1 cellular context compared by ENCODE assay signal in the genomic region with DNA sequence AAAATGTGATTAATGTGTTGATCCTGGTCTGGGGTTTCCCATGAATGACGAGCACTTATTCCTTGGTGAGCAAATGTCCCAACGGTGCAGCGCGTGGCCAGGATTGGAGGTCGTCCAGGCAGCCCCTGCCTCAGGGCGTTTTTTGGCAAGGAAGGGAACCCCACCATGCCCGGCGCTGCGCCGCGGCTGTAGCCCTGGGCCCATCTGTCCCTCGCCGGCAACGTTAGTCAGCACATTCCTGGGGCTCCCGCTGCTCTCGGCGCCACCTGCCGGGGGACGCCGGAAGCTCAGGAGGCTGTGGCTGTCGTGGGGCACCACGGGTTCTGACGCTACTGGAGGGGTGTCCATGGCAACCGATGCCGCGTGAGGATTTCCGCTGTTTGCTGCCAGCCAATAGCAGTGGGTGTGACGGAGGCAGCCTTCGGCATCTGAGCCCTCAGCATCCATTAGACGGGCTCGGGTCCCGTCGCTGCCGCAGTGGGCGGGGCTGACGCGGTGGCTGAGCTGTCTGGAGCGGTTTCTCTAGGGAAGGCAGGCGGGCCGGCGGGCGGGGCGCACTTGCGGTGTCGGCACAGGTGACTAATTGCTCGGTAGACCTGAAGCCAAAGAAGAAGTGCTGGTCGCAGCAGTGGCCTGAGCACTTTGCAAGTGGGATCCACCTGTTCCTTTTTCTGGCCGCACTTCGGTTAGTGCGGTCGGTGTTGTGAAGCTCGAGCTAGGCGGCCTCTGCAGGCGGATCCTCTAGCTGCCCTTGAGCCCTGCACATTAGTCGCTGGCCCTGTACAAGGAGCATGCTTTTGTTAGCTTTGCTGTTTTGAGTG.
TF ChIP-seq lines count a peak whose summit lies in the region.

No MANE protein-coding gene starts in this region.

TF ChIP-seq in H1, 55 proteins besides CTCF, POLR2A, EP300 and RAD21:
- TF ChIP-seq TAF7 (optimal IDR thresholded peaks at IDR 0.05; ENCODE audit: borderline replicate concordance, low read depth, low read length) (peak; percentile 60), SRF (IDR thresholded peaks at IDR 0.05; ENCODE audit: low read depth, low read length) (0 out of 2 replicates have a peak, but pooled peaks have one; percentile 14), KDM5A (IDR thresholded peaks at IDR 0.05; ENCODE audit: low read length) (no peak), CTBP2 (IDR thresholded peaks at IDR 0.05; ENCODE audit: borderline replicate concordance, insufficient read depth, insufficient read length, low read length) (peak; percentile 90), RFX5 (IDR thresholded peaks at IDR 0.05; ENCODE audit: borderline replicate concordance, low read depth, low read length) (peak; percentile 69; the same call in 1 of the 2 replicates), ATF2 (IDR thresholded peaks at IDR 0.05; ENCODE audit: low read length) (no peak), GABPA (IDR thresholded peaks at IDR 0.05; ENCODE audit: borderline replicate concordance, insufficient read depth, low read length) (peak; percentile 73), BRCA1 (IDR thresholded peaks at IDR 0.05; ENCODE audit: low read depth, low read length) (no peak), TAF1 (IDR thresholded peaks at IDR 0.05; ENCODE audit: low read depth, low read length) (peak; percentile 57), ASH2L (IDR thresholded peaks at IDR 0.05; ENCODE audit: low read length) (peak; percentile 62), SUZ12 (IDR thresholded peaks at IDR 0.05; ENCODE audit: low read length) (no peak), KDM4A (IDR thresholded peaks at IDR 0.05; ENCODE audit: low read depth, low read length, severe bottlenecking) (no peak), POLR2AphosphoS5 (IDR thresholded peaks at IDR 0.05; ENCODE audit: low read depth, low read length) (peak; percentile 43), SIX5 (IDR thresholded peaks at IDR 0.05; ENCODE audit: low read depth, low read length) (no peak), TCF12 (IDR thresholded peaks at IDR 0.05; ENCODE audit: low read depth, low read length) (peak; percentile 84; the same call in 1 of the 2 replicates), SP1 (IDR thresholded peaks at IDR 0.05; ENCODE audit: low read depth, low read length) (peak; percentile 93), MAFK (IDR thresholded peaks at IDR 0.05; ENCODE audit: low read depth, low read length) (peak; percentile 99), CREB1 (IDR thresholded peaks at IDR 0.05) (peak; percentile 92), JUND (IDR thresholded peaks at IDR 0.05; ENCODE audit: low read length) (peak; percentile 58), TBP (IDR thresholded peaks at IDR 0.05; ENCODE audit: low read depth, low read length) (peak; percentile 48; the same call in 1 of the 2 replicates), CEBPB (IDR thresholded peaks at IDR 0.05; ENCODE audit: low read depth, low read length) (peak; percentile 20), TEAD4 (IDR thresholded peaks at IDR 0.05; ENCODE audit: low read depth, low read length) (peak; percentile 100), YY1 (IDR thresholded peaks at IDR 0.05; ENCODE audit: low read depth, low read length) (peak; percentile 83), SIN3A (conservative IDR thresholded peaks at IDR 0.05 in 1 of 2, IDR thresholded peaks at IDR 0.05 in 1 of 2; ENCODE audit: low read depth in 1 of 2, low read length in 2 of 2) (peak; percentile 93 to 99), SIRT6 (IDR thresholded peaks at IDR 0.05; ENCODE audit: low read length) (no peak), BACH1 (IDR thresholded peaks at IDR 0.05; ENCODE audit: low read length) (peak; percentile 100), USF2 (IDR thresholded peaks at IDR 0.05; ENCODE audit: low read length) (peak; percentile 48; the same call in 1 of the 2 replicates), KDM1A (IDR thresholded peaks at IDR 0.05; ENCODE audit: borderline replicate concordance, low read length) (no peak), EGR1 (IDR thresholded peaks at IDR 0.05; ENCODE audit: borderline replicate concordance, low read depth, low read length) (peak; percentile 59; the same call in 1 of the 2 replicates), CHD2 (IDR thresholded peaks at IDR 0.05; ENCODE audit: low read length) (peak; percentile 69), NANOG (IDR thresholded peaks at IDR 0.05; ENCODE audit: insufficient read depth, low read depth, low read length, poor library complexity, severe bottlenecking) (no peak)
- TF ChIP-seq, protein P1, sequence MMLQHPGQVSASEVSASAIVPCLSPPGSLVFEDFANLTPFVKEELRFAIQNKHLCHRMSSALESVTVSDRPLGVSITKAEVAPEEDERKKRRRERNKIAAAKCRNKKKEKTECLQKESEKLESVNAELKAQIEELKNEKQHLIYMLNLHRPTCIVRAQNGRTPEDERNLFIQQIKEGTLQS (IDR thresholded peaks at IDR 0.05; ENCODE audit: insufficient read depth, low read depth, low read length): 0 out of 2 replicates have a peak, but pooled peaks have one; percentile 46
- TF ChIP-seq, protein P2, sequence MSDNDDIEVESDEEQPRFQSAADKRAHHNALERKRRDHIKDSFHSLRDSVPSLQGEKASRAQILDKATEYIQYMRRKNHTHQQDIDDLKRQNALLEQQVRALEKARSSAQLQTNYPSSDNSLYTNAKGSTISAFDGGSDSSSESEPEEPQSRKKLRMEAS (IDR thresholded peaks at IDR 0.05): peak; percentile 78
- TF ChIP-seq, protein P3, sequence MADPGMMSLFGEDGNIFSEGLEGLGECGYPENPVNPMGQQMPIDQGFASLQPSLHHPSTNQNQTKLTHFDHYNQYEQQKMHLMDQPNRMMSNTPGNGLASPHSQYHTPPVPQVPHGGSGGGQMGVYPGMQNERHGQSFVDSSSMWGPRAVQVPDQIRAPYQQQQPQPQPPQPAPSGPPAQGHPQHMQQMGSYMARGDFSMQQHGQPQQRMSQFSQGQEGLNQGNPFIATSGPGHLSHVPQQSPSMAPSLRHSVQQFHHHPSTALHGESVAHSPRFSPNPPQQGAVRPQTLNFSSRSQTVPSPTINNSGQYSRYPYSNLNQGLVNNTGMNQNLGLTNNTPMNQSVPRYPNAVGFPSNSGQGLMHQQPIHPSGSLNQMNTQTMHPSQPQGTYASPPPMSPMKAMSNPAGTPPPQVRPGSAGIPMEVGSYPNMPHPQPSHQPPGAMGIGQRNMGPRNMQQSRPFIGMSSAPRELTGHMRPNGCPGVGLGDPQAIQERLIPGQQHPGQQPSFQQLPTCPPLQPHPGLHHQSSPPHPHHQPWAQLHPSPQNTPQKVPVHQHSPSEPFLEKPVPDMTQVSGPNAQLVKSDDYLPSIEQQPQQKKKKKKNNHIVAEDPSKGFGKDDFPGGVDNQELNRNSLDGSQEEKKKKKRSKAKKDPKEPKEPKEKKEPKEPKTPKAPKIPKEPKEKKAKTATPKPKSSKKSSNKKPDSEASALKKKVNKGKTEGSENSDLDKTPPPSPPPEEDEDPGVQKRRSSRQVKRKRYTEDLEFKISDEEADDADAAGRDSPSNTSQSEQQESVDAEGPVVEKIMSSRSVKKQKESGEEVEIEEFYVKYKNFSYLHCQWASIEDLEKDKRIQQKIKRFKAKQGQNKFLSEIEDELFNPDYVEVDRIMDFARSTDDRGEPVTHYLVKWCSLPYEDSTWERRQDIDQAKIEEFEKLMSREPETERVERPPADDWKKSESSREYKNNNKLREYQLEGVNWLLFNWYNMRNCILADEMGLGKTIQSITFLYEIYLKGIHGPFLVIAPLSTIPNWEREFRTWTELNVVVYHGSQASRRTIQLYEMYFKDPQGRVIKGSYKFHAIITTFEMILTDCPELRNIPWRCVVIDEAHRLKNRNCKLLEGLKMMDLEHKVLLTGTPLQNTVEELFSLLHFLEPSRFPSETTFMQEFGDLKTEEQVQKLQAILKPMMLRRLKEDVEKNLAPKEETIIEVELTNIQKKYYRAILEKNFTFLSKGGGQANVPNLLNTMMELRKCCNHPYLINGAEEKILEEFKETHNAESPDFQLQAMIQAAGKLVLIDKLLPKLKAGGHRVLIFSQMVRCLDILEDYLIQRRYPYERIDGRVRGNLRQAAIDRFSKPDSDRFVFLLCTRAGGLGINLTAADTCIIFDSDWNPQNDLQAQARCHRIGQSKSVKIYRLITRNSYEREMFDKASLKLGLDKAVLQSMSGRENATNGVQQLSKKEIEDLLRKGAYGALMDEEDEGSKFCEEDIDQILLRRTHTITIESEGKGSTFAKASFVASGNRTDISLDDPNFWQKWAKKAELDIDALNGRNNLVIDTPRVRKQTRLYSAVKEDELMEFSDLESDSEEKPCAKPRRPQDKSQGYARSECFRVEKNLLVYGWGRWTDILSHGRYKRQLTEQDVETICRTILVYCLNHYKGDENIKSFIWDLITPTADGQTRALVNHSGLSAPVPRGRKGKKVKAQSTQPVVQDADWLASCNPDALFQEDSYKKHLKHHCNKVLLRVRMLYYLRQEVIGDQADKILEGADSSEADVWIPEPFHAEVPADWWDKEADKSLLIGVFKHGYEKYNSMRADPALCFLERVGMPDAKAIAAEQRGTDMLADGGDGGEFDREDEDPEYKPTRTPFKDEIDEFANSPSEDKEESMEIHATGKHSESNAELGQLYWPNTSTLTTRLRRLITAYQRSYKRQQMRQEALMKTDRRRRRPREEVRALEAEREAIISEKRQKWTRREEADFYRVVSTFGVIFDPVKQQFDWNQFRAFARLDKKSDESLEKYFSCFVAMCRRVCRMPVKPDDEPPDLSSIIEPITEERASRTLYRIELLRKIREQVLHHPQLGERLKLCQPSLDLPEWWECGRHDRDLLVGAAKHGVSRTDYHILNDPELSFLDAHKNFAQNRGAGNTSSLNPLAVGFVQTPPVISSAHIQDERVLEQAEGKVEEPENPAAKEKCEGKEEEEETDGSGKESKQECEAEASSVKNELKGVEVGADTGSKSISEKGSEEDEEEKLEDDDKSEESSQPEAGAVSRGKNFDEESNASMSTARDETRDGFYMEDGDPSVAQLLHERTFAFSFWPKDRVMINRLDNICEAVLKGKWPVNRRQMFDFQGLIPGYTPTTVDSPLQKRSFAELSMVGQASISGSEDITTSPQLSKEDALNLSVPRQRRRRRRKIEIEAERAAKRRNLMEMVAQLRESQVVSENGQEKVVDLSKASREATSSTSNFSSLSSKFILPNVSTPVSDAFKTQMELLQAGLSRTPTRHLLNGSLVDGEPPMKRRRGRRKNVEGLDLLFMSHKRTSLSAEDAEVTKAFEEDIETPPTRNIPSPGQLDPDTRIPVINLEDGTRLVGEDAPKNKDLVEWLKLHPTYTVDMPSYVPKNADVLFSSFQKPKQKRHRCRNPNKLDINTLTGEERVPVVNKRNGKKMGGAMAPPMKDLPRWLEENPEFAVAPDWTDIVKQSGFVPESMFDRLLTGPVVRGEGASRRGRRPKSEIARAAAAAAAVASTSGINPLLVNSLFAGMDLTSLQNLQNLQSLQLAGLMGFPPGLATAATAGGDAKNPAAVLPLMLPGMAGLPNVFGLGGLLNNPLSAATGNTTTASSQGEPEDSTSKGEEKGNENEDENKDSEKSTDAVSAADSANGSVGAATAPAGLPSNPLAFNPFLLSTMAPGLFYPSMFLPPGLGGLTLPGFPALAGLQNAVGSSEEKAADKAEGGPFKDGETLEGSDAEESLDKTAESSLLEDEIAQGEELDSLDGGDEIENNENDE (IDR thresholded peaks at IDR 0.05; ENCODE audit: insufficient replicate concordance, low read length): no peak
